ENCODE assay signal across 8 cellular contexts in genomic region chr14:63854330-63854729, GRCh38. TPM values are rescaled to one million over a fixed set of nuclear protein-coding genes. Genes with fewer than 3 reads are reported as not detected.
DNase-seq lines count a peak whose midpoint lies in the region; ATAC-seq, FAIRE-seq and TF ChIP-seq lines count a peak whose summit lies in the region.

No MANE protein-coding gene starts in this region.

- H3K4me1 ChIP-seq in HUES6 (ENCODE audit: control insufficient read depth, insufficient read depth, low read length) (peaks cover 13% of the 10 kb centered on the region), muscle layer of duodenum (ENCODE audit: control insufficient read depth in 1 of 2, insufficient read depth in 2 of 2, low read length in 2 of 2) (peaks cover 0 to 9% of the 10 kb centered on the region in 2 donors)

- H3K36me3 ChIP-seq in HUES6 (ENCODE audit: control insufficient read depth, insufficient read depth, low read length) (no peaks in the 10 kb centered on the region), bronchial epithelial cell (ENCODE audit: control insufficient read depth, insufficient read depth, low read length) (no peaks in the 10 kb centered on the region), muscle layer of duodenum (ENCODE audit: control insufficient read depth in 1 of 2, insufficient read depth in 2 of 2, low read length in 2 of 2) (no peaks in the 10 kb centered on the region)

- no peaks in the 10 kb centered on the region for H3K9me3 ChIP-seq in AG04450 (ENCODE audit: control insufficient read depth, insufficient read depth, low read length)
- H3K9me3 ChIP-seq in HUES6 (ENCODE audit: control insufficient read depth, insufficient read depth, low read depth, low read length), result no peaks in the 10 kb centered on the region
- H3K9me3 ChIP-seq in muscle layer of duodenum (ENCODE audit: control insufficient read depth in 1 of 2, low read length in 2 of 2), result no peaks in the 10 kb centered on the region

- FAIRE-seq in bronchial epithelial cell (lab: Jason Lieb, UNC) (no peak), RCC 7860 (lab: Jason Lieb, UNC) (no peak)

- peak overlapping the region; percentile 41 for H3K9ac ChIP-seq in HUES6 (ENCODE audit: low read length)

- H3K4me3 ChIP-seq in AG04450 (ENCODE audit: low read depth, low read length), result peak overlapping the region; percentile 64
- H3K4me3 ChIP-seq in HUES6 (ENCODE audit: low read depth, low read length), result peak overlapping the region; percentile 79
- peak overlapping the region; percentile 52 for H3K4me3 ChIP-seq in bronchial epithelial cell (ENCODE audit: low read depth, low read length)
- peak overlapping the region; percentile 63 to 67 for H3K4me3 ChIP-seq in muscle layer of duodenum (ENCODE audit: low read depth in 1 of 2, low read length in 2 of 2)

- ATAC-seq in GM18519 (IDR thresholded peaks at IDR 0.05; ENCODE audit: low FRiP score, unreplicated experiment), result no peak

- peaks cover 3% of the 10 kb centered on the region for H3K27me3 ChIP-seq in AG04450 (ENCODE audit: control insufficient read depth, insufficient read depth, low read length)
- H3K27me3 ChIP-seq in HUES6 (ENCODE audit: control insufficient read depth, insufficient read depth, low read length), result peaks cover 4% of the 10 kb centered on the region
- no peaks in the 10 kb centered on the region for H3K27me3 ChIP-seq in bronchial epithelial cell (ENCODE audit: control insufficient read depth, insufficient read depth, low read length)
- H3K27me3 ChIP-seq in muscle layer of duodenum (ENCODE audit: low read depth, low read length), result no peaks in the 10 kb centered on the region

- CTCF ChIA-PET in AG04450 (lab: Charles Lee), result interaction anchor here (1.7 kb wide), 1 partner anchor 449 kb away, joined by 6 read pairs; no protein-coding TSS in a partner anchor

- TF ChIP-seq CTCF in AG04450 (IDR thresholded peaks at IDR 0.05; ENCODE audit: low read depth, low read length) (no peak), bronchial epithelial cell (IDR thresholded peaks at IDR 0.05; ENCODE audit: insufficient read depth, low read length, severe bottlenecking) (no peak)

- DNase-seq in AG04450 (ENCODE audit: low read depth, low spot score) (no peak), bronchial epithelial cell (ENCODE audit: low read depth) (no peak), A172 (ENCODE audit: low spot score) (no peak), RCC 7860 (ENCODE audit: low spot score) (no peak), nucleus accumbens (lab: John Stamatoyannopoulos, UW) (no peak)

- POLR2A ChIA-PET in AG04450 (lab: Yijun Ruan, JAX), result no interaction called here

- H3K27ac ChIP-seq in AG04450 (ENCODE audit: low read depth, low read length) (no peak overlapping the region), HUES6 (ENCODE audit: low read depth, low read length) (no peak overlapping the region), muscle layer of duodenum (ENCODE audit: low read length) (peak overlapping the region; percentile 79)

RNA-seq across cellular contexts. Expression of gene SYNE2, which starts 1.5 kb away (rescaled TPM):
- 6.1 and 7.1 TPM in 2 replicates for polyA plus RNA-seq in AG04450 (2011; rRNA removed)
- 25.8 TPM in 2 replicates for polyA minus RNA-seq in AG04450 (2011; rRNA and poly(A)+ RNA removed)
- total RNA-seq in bronchial epithelial cell, result 36.6 and 51.2 TPM in 2 replicates
- total RNA-seq in A172 (2014; rRNA removed; shearing (Covaris generic)), result 9.7 and 11.1 TPM in 2 replicates
